Comparison of ENCODE assay signal across 24 cellular contexts in genomic region chr10:31617767-31618166, GRCh38.
"Had no signal": no experiment of that assay in that cellular context is flagged by ENCODE, and none has a peak within 500 bp of the region (broad histone marks: within the 10 kb centered on the region; RNA-seq: fewer than 3 reads in every experiment).

No MANE protein-coding gene starts in this region.

- H3K27me3 ChIP-seq: right lobe of liver, upper lobe of left lung had no signal

- H3K9ac ChIP-seq: parathyroid adenoma had no signal

- DNase-seq: activated CD4-positive, alpha-beta T cell treated with anti-CD3 and anti-CD28 coated beads for 4 hours; activated CD4-positive, alpha-beta T cell treated with anti-CD3 and anti-CD28 coated beads, Interleukin-2, amount 50 U/mL, for 48 hours; activated CD4-positive, CD25-positive, alpha-beta regulatory T cell; activated CD8-positive, alpha-beta memory T cell treated with anti-CD3 and anti-CD28 coated beads, Interleukin-2, amount 50 U/mL, for 48 hours; activated effector memory CD4-positive, alpha-beta T cell treated with Interleukin-2 at 50 U/mL for 16 hours; activated naive CD4-positive, alpha-beta T cell treated with anti-CD3 and anti-CD28 coated beads for 36 hours; activated naive CD8-positive, alpha-beta T cell treated with anti-CD3 and anti-CD28 coated beads, Interleukin-2, amount 50 U/mL, for 24 hours; activated T-cell treated with anti-CD3 and anti-CD28 coated beads, Interleukin-2, amount 50 U/mL, for 4 hours; cerebellar nuclear complex; kidney; naive thymus-derived CD8-positive, alpha-beta T cell; nucleus accumbens; right lobe of liver; stimulated activated CD4-positive, alpha-beta T cell treated with anti-CD3 and anti-CD28 coated beads, Interleukin-1b, Interleukin-23, amount 100 ng/mL, for 48 hours; SW 1271; T-helper 17 cell had no signal

- H3K4me3 ChIP-seq: coronary artery, lung, right lobe of liver, skin epidermis, thoracic aorta, upper lobe of left lung had no signal

- H3K27ac ChIP-seq: epithelial cell of prostate, parathyroid adenoma, right lobe of liver, upper lobe of left lung had no signal

- H3K36me3 Mint-ChIP-seq: mesothelial cell of epicardium had no signal

- H3K4me1 Mint-ChIP-seq: activated naive CD8-positive, alpha-beta T cell treated with anti-CD3 and anti-CD28 coated beads, Interleukin-2, amount 50 U/mL, for 24 hours; T-helper 17 cell had no signal

- H2AFZ ChIP-seq: parathyroid adenoma had no signal

- H3K27me3 Mint-ChIP-seq: activated naive CD8-positive, alpha-beta T cell treated with anti-CD3 and anti-CD28 coated beads, Interleukin-2, amount 50 U/mL, for 24 hours had no signal

- H3K9me3 Mint-ChIP-seq: activated naive CD4-positive, alpha-beta T cell treated with anti-CD3 and anti-CD28 coated beads for 36 hours; activated naive CD8-positive, alpha-beta T cell treated with anti-CD3 and anti-CD28 coated beads, Interleukin-2, amount 50 U/mL, for 24 hours; activated T-cell treated with anti-CD3 and anti-CD28 coated beads, Interleukin-2, amount 50 U/mL, for 4 hours had no signal

- H3K27ac Mint-ChIP-seq: activated naive CD4-positive, alpha-beta T cell treated with anti-CD3 and anti-CD28 coated beads for 36 hours; activated naive CD8-positive, alpha-beta T cell treated with anti-CD3 and anti-CD28 coated beads, Interleukin-2, amount 50 U/mL, for 24 hours; mesothelial cell of epicardium had no signal

- H3K4me3 Mint-ChIP-seq: activated naive CD4-positive, alpha-beta T cell treated with anti-CD3 and anti-CD28 coated beads for 36 hours; activated naive CD8-positive, alpha-beta T cell treated with anti-CD3 and anti-CD28 coated beads, Interleukin-2, amount 50 U/mL, for 24 hours; activated T-cell treated with anti-CD3 and anti-CD28 coated beads, Interleukin-2, amount 50 U/mL, for 4 hours; mesothelial cell of epicardium; naive thymus-derived CD8-positive, alpha-beta T cell; T-helper 17 cell had no signal

- ATAC-seq: activated naive CD8-positive, alpha-beta T cell treated with anti-CD3 and anti-CD28 coated beads, Interleukin-2, amount 50 U/mL, for 24 hours; activated T-cell treated with anti-CD3 and anti-CD28 coated beads, Interleukin-2, amount 50 U/mL, for 4 hours; naive thymus-derived CD8-positive, alpha-beta T cell; right lobe of liver; T-helper 17 cell had no signal

- H3K9me3 ChIP-seq: right lobe of liver, thoracic aorta, upper lobe of left lung had no signal

- H3K36me3 ChIP-seq: right lobe of liver, thoracic aorta, upper lobe of left lung had no signal

- H3K4me1 ChIP-seq: parathyroid adenoma, right lobe of liver had no signal
